30 cellular contexts compared by ENCODE assay signal in the genomic region with DNA sequence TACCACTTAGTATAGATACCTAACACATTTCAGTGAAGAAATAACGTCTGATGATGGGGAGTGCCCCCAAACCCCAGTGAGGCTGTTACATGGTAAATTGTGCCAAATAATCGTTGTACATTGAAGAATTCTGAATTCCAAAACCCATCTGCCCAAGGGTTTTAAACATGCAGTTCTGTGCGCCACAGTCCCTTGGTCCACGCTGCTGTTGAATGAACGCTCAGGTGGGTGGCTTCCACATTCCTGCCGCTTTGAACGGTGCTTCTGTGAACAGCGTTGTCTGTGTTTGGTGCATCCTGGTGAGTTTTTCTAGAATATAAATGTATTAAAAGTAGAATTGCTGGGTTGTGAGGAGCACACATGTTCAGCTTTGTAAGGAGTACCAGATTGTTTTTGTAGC. TPM values are rescaled to one million over a fixed set of nuclear protein-coding genes. Genes with fewer than 3 reads are reported as not detected.
DNase-seq lines count a peak whose midpoint lies in the region; ATAC-seq and TF ChIP-seq lines count a peak whose summit lies in the region.
"Had no signal": no experiment of that assay in that cellular context is flagged by ENCODE, and none has a peak within 500 bp of the region (broad histone marks: within the 10 kb centered on the region; RNA-seq: fewer than 3 reads in every experiment).

No MANE protein-coding gene starts in this region.

- TF ChIP-seq POLR2A in Peyer's patch (IDR thresholded peaks at IDR 0.05), result no peak
- TF ChIP-seq POLR2A in sigmoid colon (IDR thresholded peaks at IDR 0.05), result no peak

- H3K27ac ChIP-seq in Peyer's patch, result no peak overlapping the region
- H3K27ac ChIP-seq in iPS-20b (ENCODE audit: low read length), result no peak overlapping the region
- H3K27ac ChIP-seq in sigmoid colon, result peak overlapping the region in 3 of 4 donors; percentile 5 to 57 (median 15)
- H3K27ac ChIP-seq: A549, heart right ventricle, thoracic aorta had no signal

- TF ChIP-seq CTCF in Peyer's patch (IDR thresholded peaks at IDR 0.05) (no peak), sigmoid colon (IDR thresholded peaks at IDR 0.05) (no peak), WTC11 (IDR thresholded peaks at IDR 0.05) (no peak)

- CTCF ChIA-PET in WTC11 (lab: Charles Lee), result no interaction called here

- DNase-seq in activated T-cell treated with anti-CD3 and anti-CD28 coated beads, Interleukin-2, amount 50 U/mL, for 72 hours, result no peak
- DNase-seq in activated T-cell treated with anti-CD3 and anti-CD28 coated beads for 4 hours, result no peak
- DNase-seq in Peyer's patch, result peak in 2 of 3 donors; percentile 10 to 27
- no peak for DNase-seq in sigmoid colon
- no peak for DNase-seq in WTC11 (ENCODE audit: low spot score)
- DNase-seq in activated effector memory CD4-positive, alpha-beta T cell treated with Interleukin-2 at 50 U/mL for 16 hours, result no peak
- DNase-seq: activated CD4-positive, alpha-beta T cell treated with anti-CD3 and anti-CD28 coated beads for 36 hours; activated naive CD4-positive, alpha-beta T cell treated with Interleukin-2 at 50 U/mL for 16 hours; activated T-cell treated with anti-CD3 and anti-CD28 coated beads, Interleukin-2, amount 50 U/mL, for 1 hour; amygdala; CD4-positive, alpha-beta memory T cell; foreskin melanocyte; H7; heart right ventricle; kidney; naive thymus-derived CD8-positive, alpha-beta T cell; NCI-H1092 treated with DMSO at 0.1 percent for 48 hours; NCI-H1694 treated with DMSO at 0.1 percent for 48 hours; NCI-H2171 treated with DMSO at 0.1 percent for 48 hours; NCI-H510A treated with DMSO at 0.1 percent for 48 hours; SK-N-SH; stimulated activated CD4-positive, alpha-beta T cell treated with anti-CD3 and anti-CD28 coated beads, Interleukin-1b, Interleukin-23, amount 100 ng/mL, for 48 hours had no signal

- peaks cover 11 to 30% of the 10 kb centered on the region in 2 donors for H3K36me3 Mint-ChIP-seq in activated T-cell treated with anti-CD3 and anti-CD28 coated beads, Interleukin-2, amount 50 U/mL, for 72 hours (ENCODE audit: insufficient read depth in 2 of 2)
- peaks cover 47% of the 10 kb centered on the region for H3K36me3 Mint-ChIP-seq in WTC11

- H3K9me3 Mint-ChIP-seq in activated T-cell treated with anti-CD3 and anti-CD28 coated beads, Interleukin-2, amount 50 U/mL, for 72 hours, result no peaks in the 10 kb centered on the region
- no peaks in the 10 kb centered on the region for H3K9me3 Mint-ChIP-seq in WTC11
- H3K9me3 Mint-ChIP-seq: naive thymus-derived CD8-positive, alpha-beta T cell; stimulated activated naive CD8-positive, alpha-beta T cell treated with anti-CD3 and anti-CD28 coated beads, Interleukin-15, Interleukin-2, amounts not matched to agents 100 ng/mL and 50 ng/mL, for 24 hours had no signal

- H3K4me1 Mint-ChIP-seq in activated T-cell treated with anti-CD3 and anti-CD28 coated beads, Interleukin-2, amount 50 U/mL, for 72 hours (ENCODE audit: low read depth), result peaks cover 28% of the 10 kb centered on the region
- peaks cover 24% of the 10 kb centered on the region for H3K4me1 Mint-ChIP-seq in WTC11

- H3K4me3 Mint-ChIP-seq in activated T-cell treated with anti-CD3 and anti-CD28 coated beads, Interleukin-2, amount 50 U/mL, for 72 hours, result peak overlapping the region; percentile 47 to 91
- no peak overlapping the region for H3K4me3 Mint-ChIP-seq in WTC11
- H3K4me3 Mint-ChIP-seq: activated CD4-positive, alpha-beta T cell treated with anti-CD3 and anti-CD28 coated beads for 36 hours; stimulated activated naive CD8-positive, alpha-beta T cell treated with anti-CD3 and anti-CD28 coated beads, Interleukin-15, Interleukin-2, amounts not matched to agents 100 ng/mL and 50 ng/mL, for 24 hours had no signal

- peak overlapping the region; percentile 50 for H3K27ac Mint-ChIP-seq in activated T-cell treated with anti-CD3 and anti-CD28 coated beads, Interleukin-2, amount 50 U/mL, for 72 hours
- H3K27ac Mint-ChIP-seq in WTC11, result no peak overlapping the region; the same call in 1 of the 2 replicates
- H3K27ac Mint-ChIP-seq: activated CD4-positive, alpha-beta T cell treated with anti-CD3 and anti-CD28 coated beads for 36 hours had no signal

- H3K27me3 ChIP-seq in Peyer's patch (no peaks in the 10 kb centered on the region), iPS-20b (ENCODE audit: insufficient read depth, low read length) (no peaks in the 10 kb centered on the region), sigmoid colon (no peaks in the 10 kb centered on the region)
- H3K27me3 ChIP-seq: heart right ventricle had no signal

- no peaks in the 10 kb centered on the region for H3K9me3 ChIP-seq in Peyer's patch
- no peaks in the 10 kb centered on the region for H3K9me3 ChIP-seq in iPS-20b (ENCODE audit: insufficient read depth, low read depth, low read length)
- no peaks in the 10 kb centered on the region for H3K9me3 ChIP-seq in sigmoid colon
- H3K9me3 ChIP-seq: A549, heart right ventricle, SK-N-SH, thoracic aorta had no signal

- H3K36me3 ChIP-seq in Peyer's patch (peaks cover 0 to 48% (median 0%) of the 10 kb centered on the region in 3 donors), iPS-20b (ENCODE audit: insufficient read depth, low read depth, low read length) (peaks cover 57% of the 10 kb centered on the region), sigmoid colon (peaks cover 28 to 45% (median 31%) of the 10 kb centered on the region in 4 donors)

- H3K27me3 Mint-ChIP-seq in activated T-cell treated with anti-CD3 and anti-CD28 coated beads, Interleukin-2, amount 50 U/mL, for 72 hours (ENCODE audit: low read depth), result no peaks in the 10 kb centered on the region
- no peaks in the 10 kb centered on the region for H3K27me3 Mint-ChIP-seq in WTC11 (ENCODE audit: low read depth)
- H3K27me3 Mint-ChIP-seq: activated CD4-positive, alpha-beta T cell treated with anti-CD3 and anti-CD28 coated beads for 36 hours; CD4-positive, alpha-beta memory T cell; naive thymus-derived CD8-positive, alpha-beta T cell; stimulated activated naive CD8-positive, alpha-beta T cell treated with anti-CD3 and anti-CD28 coated beads, Interleukin-15, Interleukin-2, amounts not matched to agents 100 ng/mL and 50 ng/mL, for 24 hours had no signal

- H3K4me3 ChIP-seq in Peyer's patch (no peak overlapping the region), iPS-20b (ENCODE audit: low read length) (no peak overlapping the region), sigmoid colon (no peak overlapping the region)
- H3K4me3 ChIP-seq: A549, heart right ventricle, K562, smooth muscle cell, thoracic aorta had no signal

- H3K4me1 ChIP-seq in Peyer's patch (peaks cover 0 to 22% (median 15%) of the 10 kb centered on the region in 4 donors), iPS-20b (ENCODE audit: insufficient read depth, low read length) (peaks cover 10% of the 10 kb centered on the region), sigmoid colon (peaks cover 0 to 64% (median 48%) of the 10 kb centered on the region in 4 donors)

- TF ChIP-seq EP300 in sigmoid colon (IDR thresholded peaks at IDR 0.05), result no peak

- WGBS in sigmoid colon, 2 donors, result 92 to 94% methylated on average over 8 of the region's 8 CpGs

- ATAC-seq in activated T-cell treated with anti-CD3 and anti-CD28 coated beads, Interleukin-2, amount 50 U/mL, for 72 hours (replicated peaks in 1 of 2), result no peak
- ATAC-seq in GM18907 (IDR thresholded peaks at IDR 0.05; ENCODE audit: unreplicated experiment) (no peak), WTC11 (no peak)
- ATAC-seq: A549; activated CD4-positive, alpha-beta T cell treated with anti-CD3 and anti-CD28 coated beads for 36 hours; heart right ventricle; K562; naive thymus-derived CD8-positive, alpha-beta T cell had no signal

- POLR2A ChIA-PET in WTC11 (lab: Charles Lee), result interaction anchor here (0.7 to 1.0 kb wide), 2 partner anchors 12 to 33 kb away, joined by 3 to 6 read pairs; no protein-coding TSS in a partner anchor

- intact Hi-C loops in sigmoid colon (cut with DNase I), result no loop called here

- 0 out of 2 replicates have a peak overlapping the region, but pooled peaks have one; percentile 6 for H3K9ac ChIP-seq in iPS-20b (ENCODE audit: low read depth, low read length)
- H3K9ac ChIP-seq: SK-N-SH had no signal

TF ChIP-seq in WTC11, 78 proteins besides CTCF, POLR2A, EP300 and RAD21 (continues in another document):
- TF ChIP-seq HMGA2 (CRISPR knock-in tag; IDR thresholded peaks at IDR 0.05), result no peak
- no peak for TF ChIP-seq NR3C1 (CRISPR knock-in tag; conservative IDR thresholded peaks at IDR 0.05; ENCODE audit: low read depth)
- no peak for TF ChIP-seq FOXP4 (CRISPR knock-in tag; IDR thresholded peaks at IDR 0.05)

RNA-seq across cellular contexts. Expression of gene GID8, which starts 2.9 kb away (rescaled TPM):
- 10 to 100 TPM; 36.0 to 47.2 TPM for total RNA-seq in activated T-cell treated with anti-CD3 and anti-CD28 coated beads, Interleukin-2, amount 50 U/mL, for 72 hours
- total RNA-seq in Peyer's patch (10 to 100 TPM; 22.3 to 26.5 (median 24.0) TPM), sigmoid colon (10 to 100 TPM; 25.9 to 36.5 (median 34.5) TPM), WTC11 (2021) (56.2 to 70.2 TPM (median 56.6 TPM) in 3 replicates)
- polyA plus RNA-seq in sigmoid colon, result 10 to 100 TPM; 17.4 to 20.6 (median 18.3) TPM

RNA-seq across cellular contexts. Expression of gene SLC17A9, which starts 11.6 kb away (rescaled TPM):
- total RNA-seq in activated T-cell treated with anti-CD3 and anti-CD28 coated beads, Interleukin-2, amount 50 U/mL, for 72 hours, result 10 to 100 TPM; 10.2 to 11.8 TPM
- total RNA-seq in Peyer's patch, result 10 to 100 TPM in 1 of 4 donors, 1 to 10 TPM in 3; 3.8 to 19.0 (median 5.2) TPM
- total RNA-seq in sigmoid colon, result 1 to 10 TPM; 2.5 to 7.2 (median 3.3) TPM
- polyA plus RNA-seq in sigmoid colon, result 10 to 100 TPM in 1 of 3 donors, 1 to 10 TPM in 1, under 1 TPM in 1; 0.60 to 15.4 (median 2.3) TPM
- total RNA-seq in WTC11 (2021), result 26.2 to 41.7 TPM (median 30.8 TPM) in 3 replicates
- total RNA-seq: M059J had no signal
- polyA plus RNA-seq: SK-N-SH had no signal

RNA-seq across cellular contexts. Expression of gene DIDO1, which starts 14.6 kb away (rescaled TPM):
- 10 to 100 TPM; 50.0 TPM for total RNA-seq in activated T-cell treated with anti-CD3 and anti-CD28 coated beads, Interleukin-2, amount 50 U/mL, for 72 hours
- total RNA-seq in Peyer's patch, result 100 to 1,000 TPM in 2 of 4 donors, 10 to 100 TPM in 2; 72.5 to 143 (median 105) TPM
- total RNA-seq in sigmoid colon, result 10 to 100 TPM; 48.7 to 70.6 (median 56.5) TPM
- 10 to 100 TPM; 10.4 to 31.1 (median 13.8) TPM for polyA plus RNA-seq in sigmoid colon
- total RNA-seq in WTC11 (2021), result 69.3 to 87.3 TPM (median 71.6 TPM) in 3 replicates

Comparison
In these comparisons a context has a peak if more than half of its experiments do, and no peak if none do; other contexts are left out.
1. DNase-seq: peak in Peyer's patch (2 of 3); none in activated T-cell treated with anti-CD3 and anti-CD28 coated beads, Interleukin-2, amount 50 U/mL, for 72 hours (0 of 2), activated T-cell treated with anti-CD3 and anti-CD28 coated beads for 4 hours (single experiment), sigmoid colon (single experiment), WTC11 (single experiment) and activated effector memory CD4-positive, alpha-beta T cell treated with Interleukin-2 at 50 U/mL for 16 hours (single experiment).
2. H3K27ac ChIP-seq: peak in sigmoid colon (3 of 4); none in Peyer's patch (0 of 4) and iPS-20b (single experiment).